Comparison of ENCODE assay signal across 16 cellular contexts in the genomic region with DNA sequence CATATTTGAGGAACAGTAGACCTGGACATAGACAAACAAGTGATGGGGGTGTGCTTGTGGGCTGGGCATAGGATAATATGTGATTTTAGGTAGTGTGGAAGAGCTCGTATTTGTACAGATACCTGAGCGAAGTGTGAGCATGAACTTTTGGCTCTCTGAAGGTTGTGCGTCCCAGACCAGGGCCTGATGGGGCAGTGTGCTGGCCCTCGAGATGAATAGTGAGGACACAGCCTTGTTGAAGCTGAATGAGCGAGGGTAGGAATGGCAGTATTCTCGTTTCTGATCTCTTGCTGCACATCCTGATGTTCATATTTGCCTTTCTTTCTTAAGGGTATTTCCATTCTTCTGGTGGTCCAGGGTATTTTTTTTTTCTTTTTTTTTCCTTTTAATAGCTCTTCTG. TPM values are rescaled to one million over a fixed set of nuclear protein-coding genes. Genes with fewer than 3 reads are reported as not detected.
DNase-seq lines count a peak whose midpoint lies in the region; ATAC-seq, FAIRE-seq and TF ChIP-seq lines count a peak whose summit lies in the region.
"Had no signal": no experiment of that assay in that cellular context is flagged by ENCODE, and none has a peak within 500 bp of the region (broad histone marks: within the 10 kb centered on the region; RNA-seq: fewer than 3 reads in every experiment).

No MANE protein-coding gene starts in this region.

- TF ChIP-seq POLR2A in H54 (IDR thresholded peaks at IDR 0.05; ENCODE audit: low read depth, low read length): no peak

- no peak for DNase-seq in H54 (ENCODE audit: insufficient read length, low spot score)
- no peak for DNase-seq in WTC11 (ENCODE audit: low spot score)
- no peak for DNase-seq in endodermal cell
- no peak for DNase-seq in psoas muscle
- no peak for DNase-seq in tibial artery
- no peak for DNase-seq in CD8-positive, alpha-beta memory T cell
- DNase-seq: BE2C; Caco-2; CD4-positive, alpha-beta memory T cell; DMS53 had no signal

- H3K4me1 Mint-ChIP-seq in WTC11 (peaks cover 68% of the 10 kb centered on the region), endodermal cell (peaks cover 19% of the 10 kb centered on the region)
- H3K4me1 Mint-ChIP-seq in CD8-positive, alpha-beta memory T cell: peaks cover 64 to 87% (median 86%) of the 10 kb centered on the region in 3 donors

- peak; percentile 59 for ATAC-seq in WTC11
- peak in 2 of 4 donors; percentile 21 to 30 for ATAC-seq in psoas muscle
- no peak for ATAC-seq in HG02759 (IDR thresholded peaks at IDR 0.05; ENCODE audit: unreplicated experiment)
- ATAC-seq: A549, HepG2 had no signal

- no peak for TF ChIP-seq CTCF in WTC11 (IDR thresholded peaks at IDR 0.05)
- TF ChIP-seq CTCF in endodermal cell (conservative IDR thresholded peaks at IDR 0.05): no peak
- TF ChIP-seq CTCF in psoas muscle (IDR thresholded peaks at IDR 0.05): no peak
- TF ChIP-seq CTCF in tibial artery (IDR thresholded peaks at IDR 0.05): no peak

- peak overlapping the region; percentile 8; the same call in 1 of the 2 replicates for H3K27ac Mint-ChIP-seq in WTC11
- H3K27ac Mint-ChIP-seq in endodermal cell: peak overlapping the region; percentile 33
- peak overlapping the region in 1 of 8 donors; percentile 35 for H3K27ac Mint-ChIP-seq in CD8-positive, alpha-beta memory T cell

- CTCF ChIA-PET in WTC11 (lab: Charles Lee): interaction anchor here (0.9 kb wide), 1 partner anchor 23 kb away, joined by 3 read pairs; no protein-coding TSS in a partner anchor
- CTCF ChIA-PET in CD8-positive, alpha-beta memory T cell (lab: Charles Lee): no interaction called here

- H3K9me3 ChIP-seq in endodermal cell (ENCODE audit: control insufficient read depth, low read length) (no peaks in the 10 kb centered on the region), psoas muscle (no peaks in the 10 kb centered on the region), tibial artery (no peaks in the 10 kb centered on the region)
- H3K9me3 ChIP-seq in CD8-positive, alpha-beta memory T cell (ENCODE audit: low read length): no peaks in the 10 kb centered on the region
- H3K9me3 ChIP-seq: A549, BE2C, Caco-2, HAP-1 had no signal

- peak; percentile 15 for FAIRE-seq in H54 (lab: Jason Lieb, UNC)
- FAIRE-seq: A549, HepG2, HTR-8/SVneo had no signal

- H3K4me3 Mint-ChIP-seq in WTC11 (no peak overlapping the region), endodermal cell (no peak overlapping the region)
- peak overlapping the region in 1 of 7 donors; percentile 6 for H3K4me3 Mint-ChIP-seq in CD8-positive, alpha-beta memory T cell
- H3K4me3 Mint-ChIP-seq: CD4-positive, alpha-beta memory T cell had no signal

- H3K4me3 ChIP-seq in endodermal cell (ENCODE audit: low read length) (no peak overlapping the region), psoas muscle (no peak overlapping the region), tibial artery (no peak overlapping the region)
- no peak overlapping the region for H3K4me3 ChIP-seq in CD8-positive, alpha-beta memory T cell (ENCODE audit: low read length)
- H3K4me3 ChIP-seq: A549, HAP-1 had no signal

- intact Hi-C loops in psoas muscle (cut with DNase I): loop anchor here in 1 of 2 donors (5.0 kb wide), 1 partner anchor 34 kb away; no protein-coding TSS in a partner anchor
- intact Hi-C loops in tibial artery (cut with DNase I; ENCODE audit: low total_unique reads): no loop called here

- no peaks in the 10 kb centered on the region for H3K27me3 Mint-ChIP-seq in WTC11 (ENCODE audit: low read depth)
- H3K27me3 Mint-ChIP-seq in endodermal cell (ENCODE audit: insufficient read depth): no peaks in the 10 kb centered on the region
- H3K27me3 Mint-ChIP-seq in CD8-positive, alpha-beta memory T cell: no peaks in the 10 kb centered on the region
- H3K27me3 Mint-ChIP-seq: CD4-positive, alpha-beta memory T cell had no signal

- H3K27me3 ChIP-seq in endodermal cell (ENCODE audit: control insufficient read depth, insufficient read depth, low read length, poor library complexity, severe bottlenecking) (no peaks in the 10 kb centered on the region), psoas muscle (ENCODE audit: insufficient read depth in 3 of 3, low read length in 2 of 3) (no peaks in the 10 kb centered on the region), tibial artery (no peaks in the 10 kb centered on the region)
- no peaks in the 10 kb centered on the region for H3K27me3 ChIP-seq in CD8-positive, alpha-beta memory T cell (ENCODE audit: insufficient read depth, low read length, poor library complexity, severe bottlenecking)
- H3K27me3 ChIP-seq: BE2C had no signal

- POLR2A ChIA-PET in WTC11 (lab: Charles Lee): interaction anchor here (1.0 kb wide), 1 partner anchor 18 kb away, joined by 3 read pairs; no protein-coding TSS in a partner anchor
- POLR2A ChIA-PET in CD8-positive, alpha-beta memory T cell (lab: Charles Lee): no interaction called here

- WGBS in endodermal cell (ENCODE audit: insufficient coverage in 1 of 2, insufficient read length in 1 of 2), 2 experiments: 93% methylated on average over 6 of the region's 6 CpGs; no CpG with 5 or more reads in 1 of the 2 experiments
- WGBS in psoas muscle, 3 donors: 93 to 99% (median 96%) methylated on average over 6 of the region's 6 CpGs

- H3K9me3 Mint-ChIP-seq in WTC11 (no peaks in the 10 kb centered on the region), endodermal cell (no peaks in the 10 kb centered on the region)
- H3K9me3 Mint-ChIP-seq in CD8-positive, alpha-beta memory T cell: no peaks in the 10 kb centered on the region

- no peaks in the 10 kb centered on the region for H3K36me3 ChIP-seq in endodermal cell (ENCODE audit: control insufficient read depth, insufficient read depth, low read length)
- no peaks in the 10 kb centered on the region for H3K36me3 ChIP-seq in psoas muscle (ENCODE audit: insufficient read depth in 1 of 2, low read depth in 1 of 2)
- H3K36me3 ChIP-seq in tibial artery: no peaks in the 10 kb centered on the region
- H3K36me3 ChIP-seq in CD8-positive, alpha-beta memory T cell (ENCODE audit: insufficient read depth, low read length): no peaks in the 10 kb centered on the region
- H3K36me3 ChIP-seq: BE2C had no signal

- H3K9ac ChIP-seq in endodermal cell (ENCODE audit: extremely low read depth, low read length, poor library complexity, severe bottlenecking): no peak overlapping the region

- H3K36me3 Mint-ChIP-seq in WTC11: no peaks in the 10 kb centered on the region
- peaks cover 3% of the 10 kb centered on the region for H3K36me3 Mint-ChIP-seq in endodermal cell (ENCODE audit: low read depth)
- peaks cover 8 to 64% (median 18%) of the 10 kb centered on the region in 3 donors for H3K36me3 Mint-ChIP-seq in CD8-positive, alpha-beta memory T cell

- H3K4me1 ChIP-seq in endodermal cell (ENCODE audit: control insufficient read depth, insufficient read depth, low read length): no peaks in the 10 kb centered on the region
- H3K4me1 ChIP-seq in psoas muscle: peaks cover 77% of the 10 kb centered on the region
- peaks cover 0 to 22% (median 9%) of the 10 kb centered on the region in 4 donors for H3K4me1 ChIP-seq in tibial artery
- H3K4me1 ChIP-seq in CD8-positive, alpha-beta memory T cell (ENCODE audit: insufficient read depth, low read length): no peaks in the 10 kb centered on the region
- H3K4me1 ChIP-seq: BE2C had no signal

- H3K27ac ChIP-seq in endodermal cell (ENCODE audit: low read depth, low read length) (no peak overlapping the region), psoas muscle (peak overlapping the region; percentile 13), tibial artery (no peak overlapping the region)
- H3K27ac ChIP-seq in CD8-positive, alpha-beta memory T cell (ENCODE audit: low read depth, low read length): no peak overlapping the region
- H3K27ac ChIP-seq: A549, C4-2B had no signal

TF ChIP-seq in WTC11, 78 proteins besides CTCF, POLR2A, EP300 and RAD21 (continues in another document):
- TF ChIP-seq ZNF232 (CRISPR knock-in tag; IDR thresholded peaks at IDR 0.05) (no peak), FOXJ3 (CRISPR knock-in tag; IDR thresholded peaks at IDR 0.05; ENCODE audit: borderline replicate concordance) (no peak), NR2C2 (CRISPR knock-in tag; IDR thresholded peaks at IDR 0.05) (no peak), JUN (CRISPR knock-in tag; IDR thresholded peaks at IDR 0.05) (no peak), ZNF396 (CRISPR knock-in tag; IDR thresholded peaks at IDR 0.05; ENCODE audit: borderline replicate concordance) (no peak)
- TF ChIP-seq, protein P1, sequence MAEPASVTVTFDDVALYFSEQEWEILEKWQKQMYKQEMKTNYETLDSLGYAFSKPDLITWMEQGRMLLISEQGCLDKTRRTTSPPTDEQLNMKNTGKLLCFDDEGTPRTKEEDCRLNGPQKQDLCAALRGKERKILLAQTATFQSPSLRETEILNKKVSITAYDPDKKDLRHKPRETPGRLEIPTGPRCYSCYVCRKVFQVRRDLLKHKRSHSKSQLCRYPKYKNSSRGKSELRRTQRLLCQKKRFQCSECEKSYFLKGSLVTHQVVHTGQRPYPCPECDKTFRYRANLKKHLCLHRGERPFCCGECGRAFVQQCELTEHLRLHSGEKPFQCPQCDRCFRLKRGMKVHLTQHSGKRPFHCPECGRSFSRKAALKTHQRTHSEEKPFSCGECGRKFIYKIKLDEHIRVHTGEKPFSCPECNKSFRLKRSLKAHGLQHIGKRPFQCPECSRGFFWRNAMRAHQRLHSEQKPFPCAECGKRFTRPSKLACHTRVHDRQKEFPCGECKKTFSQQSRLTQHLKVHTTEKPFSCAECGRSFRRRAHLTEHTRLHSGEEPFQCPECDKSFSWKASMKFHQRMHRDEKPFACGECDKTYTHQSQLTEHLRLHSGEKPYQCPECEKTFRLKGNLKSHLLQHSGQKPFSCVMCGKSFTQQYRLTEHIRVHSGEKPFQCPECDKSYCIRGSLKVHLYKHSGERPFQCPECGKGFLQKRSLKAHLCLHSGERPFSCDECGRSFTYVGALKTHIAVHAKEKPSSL (CRISPR knock-in tag; conservative IDR thresholded peaks at IDR 0.05): no peak
- TF ChIP-seq, protein P2, sequence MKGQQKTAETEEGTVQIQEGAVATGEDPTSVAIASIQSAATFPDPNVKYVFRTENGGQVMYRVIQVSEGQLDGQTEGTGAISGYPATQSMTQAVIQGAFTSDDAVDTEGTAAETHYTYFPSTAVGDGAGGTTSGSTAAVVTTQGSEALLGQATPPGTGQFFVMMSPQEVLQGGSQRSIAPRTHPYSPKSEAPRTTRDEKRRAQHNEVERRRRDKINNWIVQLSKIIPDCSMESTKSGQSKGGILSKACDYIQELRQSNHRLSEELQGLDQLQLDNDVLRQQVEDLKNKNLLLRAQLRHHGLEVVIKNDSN (CRISPR knock-in tag; IDR thresholded peaks at IDR 0.05): no peak

RNA-seq across cellular contexts. Expression of a gene that starts 41.5 kb away (rescaled TPM):
- 36.7 to 42.0 TPM (median 37.7 TPM) in 3 replicates for total RNA-seq in WTC11 (2021)
- total RNA-seq in endodermal cell: 10 to 100 TPM; 31.4 to 34.9 TPM
- polyA plus RNA-seq in endodermal cell (2013, experiment 1 of 2): 23.5 TPM
- 23.4 TPM for polyA plus RNA-seq in endodermal cell (2013, experiment 2 of 2)
- total RNA-seq in psoas muscle: 100 to 1,000 TPM; 104 to 149 (median 116) TPM
- polyA plus RNA-seq in psoas muscle: 10 to 100 TPM; 20.0 to 59.3 (median 53.8) TPM
- 10 to 100 TPM; 32.9 to 36.1 TPM for total RNA-seq in CD8-positive, alpha-beta memory T cell
- 29.0 TPM for polyA plus RNA-seq in CD8-positive, alpha-beta memory T cell
